Comparison of ENCODE assay signal across 29 cellular contexts in the genomic region with DNA sequence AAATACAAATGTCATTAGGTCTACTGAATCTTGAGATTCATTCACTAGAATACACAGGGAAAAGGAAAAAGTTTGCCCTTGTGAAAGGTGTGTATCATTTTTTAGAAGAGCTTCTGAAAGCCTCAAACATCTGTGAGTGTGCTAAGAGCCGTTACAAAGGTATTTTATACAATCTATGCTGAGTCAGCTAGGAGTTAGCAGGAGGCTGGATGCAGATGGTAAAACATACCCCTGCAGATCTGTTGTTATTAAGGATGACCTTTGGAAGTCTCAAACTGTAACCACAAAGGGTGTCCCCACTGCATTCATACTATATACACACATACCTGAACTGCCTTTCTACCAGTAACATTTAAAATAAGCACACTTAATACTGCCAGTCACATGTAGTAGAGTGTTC. TPM values are rescaled to one million over a fixed set of nuclear protein-coding genes. Genes with fewer than 3 reads are reported as not detected.
"Had no signal": no experiment of that assay in that cellular context is flagged by ENCODE, and none has a peak within 500 bp of the region (broad histone marks: within the 10 kb centered on the region; RNA-seq: fewer than 3 reads in every experiment).

No MANE protein-coding gene starts in this region.

- H3K4me3 ChIP-seq: colonic mucosa, gastroesophageal sphincter, heart left ventricle, right atrium auricular region, skin epidermis, suprapubic skin, transverse colon, vagina had no signal

- ATAC-seq: activated CD8-positive, alpha-beta T cell treated with anti-CD3 and anti-CD28 coated beads, Interleukin-2, amount 10 ng/mL, durations not matched to agents 7 days and 5 days; gastroesophageal sphincter; heart left ventricle had no signal

- H3K27me3 ChIP-seq: brain microvascular endothelial cell, colonic mucosa, gastroesophageal sphincter, heart left ventricle, right atrium auricular region, suprapubic skin, transverse colon, vagina had no signal

- H3K4me3 Mint-ChIP-seq: activated CD4-positive, alpha-beta T cell treated with anti-CD3 and anti-CD28 coated beads, Interleukin-2, amount 10 ng/mL, durations not matched to agents 7 days and 5 days; activated CD8-positive, alpha-beta T cell treated with anti-CD3 and anti-CD28 coated beads, Interleukin-2, amount 10 ng/mL, durations not matched to agents 7 days and 5 days; activated naive CD8-positive, alpha-beta T cell treated with anti-CD3 and anti-CD28 coated beads, Interleukin-2, amount 10 ng/mL, durations not matched to agents 7 days and 5 days; activated T-cell treated with anti-CD3 and anti-CD28 coated beads, Interleukin-2, amount 50 U/mL, for 24 hours; central memory CD8-positive, alpha-beta T cell; endodermal cell; memory B cell; stimulated activated naive CD8-positive, alpha-beta T cell treated with anti-CD3 and anti-CD28 coated beads, Interleukin-15, Interleukin-2, amounts not matched to agents 100 ng/mL and 50 ng/mL, for 24 hours had no signal

- H3K9me3 ChIP-seq: colonic mucosa, gastroesophageal sphincter, heart left ventricle, right atrium auricular region, suprapubic skin, transverse colon, vagina had no signal

- H3K9me3 Mint-ChIP-seq: activated CD4-positive, alpha-beta T cell treated with anti-CD3 and anti-CD28 coated beads, Interleukin-2, amount 10 ng/mL, durations not matched to agents 7 days and 5 days; activated naive CD8-positive, alpha-beta T cell treated with anti-CD3 and anti-CD28 coated beads, Interleukin-2, amount 10 ng/mL, durations not matched to agents 7 days and 5 days; activated T-cell treated with anti-CD3 and anti-CD28 coated beads, Interleukin-2, amount 50 U/mL, for 24 hours; activated T-helper 2 cell treated with anti-CD3 and anti-CD28 coated beads, Interferon-gamma antibody, Interleukin-2, Interleukin-4, amounts not matched to agents 10 μg/mL and 5 μg/mL and 100 μg/mL, durations not matched to agents 14 hours and 24 hours and 36 hours; central memory CD8-positive, alpha-beta T cell; endodermal cell; memory B cell; stimulated activated naive CD8-positive, alpha-beta T cell treated with anti-CD3 and anti-CD28 coated beads, Interleukin-15, Interleukin-2, amounts not matched to agents 100 ng/mL and 50 ng/mL, for 24 hours had no signal

- H3K4me1 Mint-ChIP-seq: central memory CD8-positive, alpha-beta T cell; memory B cell had no signal

- H3K4me1 ChIP-seq: vagina had no signal

- H3K27me3 Mint-ChIP-seq: activated CD4-positive, alpha-beta T cell treated with anti-CD3 and anti-CD28 coated beads, Interleukin-2, amount 10 ng/mL, durations not matched to agents 7 days and 5 days; activated naive CD8-positive, alpha-beta T cell treated with anti-CD3 and anti-CD28 coated beads, Interleukin-2, amount 10 ng/mL, durations not matched to agents 7 days and 5 days; activated T-cell treated with anti-CD3 and anti-CD28 coated beads, Interleukin-2, amount 50 U/mL, for 24 hours; central memory CD8-positive, alpha-beta T cell; memory B cell; progenitor cell of endocrine pancreas; stimulated activated naive CD8-positive, alpha-beta T cell treated with anti-CD3 and anti-CD28 coated beads, Interleukin-15, Interleukin-2, amounts not matched to agents 100 ng/mL and 50 ng/mL, for 24 hours had no signal

- DNase-seq: activated CD4-positive, alpha-beta T cell treated with anti-CD3 and anti-CD28 coated beads, Interleukin-2, amount 10 ng/mL, durations not matched to agents 7 days and 5 days; activated CD4-positive, CD25-positive, alpha-beta regulatory T cell; activated CD8-positive, alpha-beta T cell treated with anti-CD3 and anti-CD28 coated beads, Interleukin-2, amount 10 ng/mL, durations not matched to agents 7 days and 5 days; activated naive CD4-positive, alpha-beta T cell treated with Interleukin-2 at 50 U/mL for 16 hours; activated naive CD8-positive, alpha-beta T cell treated with anti-CD3 and anti-CD28 coated beads, Interleukin-2, amount 10 ng/mL, durations not matched to agents 7 days and 5 days; activated T-cell treated with anti-CD3 and anti-CD28 coated beads, Interleukin-2, amount 50 U/mL, for 24 hours; brain microvascular endothelial cell; colonic mucosa; endodermal cell; heart left ventricle; left ventricle myocardium superior; stimulated activated CD4-positive, alpha-beta T cell treated with anti-CD3 and anti-CD28 coated beads, Interleukin-15, amount 100 ng/mL, for 24 hours; stimulated activated CD4-positive, alpha-beta T cell treated with anti-CD3 and anti-CD28 coated beads, Interleukin-2, amount 100 ng/mL, for 48 hours; T1000; transverse colon had no signal

- H3K27ac ChIP-seq: brain microvascular endothelial cell, colonic mucosa, transverse colon, vagina had no signal

- H3K27ac Mint-ChIP-seq: activated CD4-positive, alpha-beta T cell treated with anti-CD3 and anti-CD28 coated beads, Interleukin-2, amount 10 ng/mL, durations not matched to agents 7 days and 5 days; activated CD8-positive, alpha-beta T cell treated with anti-CD3 and anti-CD28 coated beads, Interleukin-2, amount 10 ng/mL, durations not matched to agents 7 days and 5 days; activated naive CD8-positive, alpha-beta T cell treated with anti-CD3 and anti-CD28 coated beads, Interleukin-2, amount 10 ng/mL, durations not matched to agents 7 days and 5 days; activated T-cell treated with anti-CD3 and anti-CD28 coated beads, Interleukin-2, amount 50 U/mL, for 24 hours; activated T-helper 2 cell treated with anti-CD3 and anti-CD28 coated beads, Interferon-gamma antibody, Interleukin-2, Interleukin-4, amounts not matched to agents 10 μg/mL and 5 μg/mL and 100 μg/mL, durations not matched to agents 14 hours and 24 hours and 36 hours; endodermal cell; memory B cell; progenitor cell of endocrine pancreas; stimulated activated naive CD8-positive, alpha-beta T cell treated with anti-CD3 and anti-CD28 coated beads, Interleukin-15, Interleukin-2, amounts not matched to agents 100 ng/mL and 50 ng/mL, for 24 hours had no signal

RNA-seq across cellular contexts. Expression of a gene that starts 8.3 kb away (rescaled TPM):
- total RNA-seq: activated CD8-positive, alpha-beta T cell treated with anti-CD3 and anti-CD28 coated beads, Interleukin-2, amount 10 ng/mL, durations not matched to agents 7 days and 5 days; activated T-helper 2 cell treated with anti-CD3 and anti-CD28 coated beads, Interferon-gamma antibody, Interleukin-2, Interleukin-4, amounts not matched to agents 10 μg/mL and 5 μg/mL and 100 μg/mL, durations not matched to agents 14 hours and 24 hours and 36 hours; colonic mucosa; gastroesophageal sphincter; kidney epithelial cell; left ventricle myocardium superior; mononuclear cell; omental fat pad; right atrium auricular region; suprapubic skin; transverse colon; vagina had no signal
- polyA plus RNA-seq: heart left ventricle, neural cell had no signal
